Comparison of ENCODE assay signal across 1 cellular context in genomic region chr19:2511570-2511969, GRCh38.
TF ChIP-seq lines count a peak whose summit lies in the region.

No MANE protein-coding gene starts in this region.

TF ChIP-seq in HepG2, 621 proteins besides CTCF, POLR2A, EP300 and RAD21 (continued from another document and continues in another):
- TF ChIP-seq ZNF503 (CRISPR knock-in tag; IDR thresholded peaks at IDR 0.05): no peak
- TF ChIP-seq ARHGAP35 (CRISPR knock-in tag; IDR thresholded peaks at IDR 0.05; ENCODE audit: borderline replicate concordance): no peak
- TF ChIP-seq MLXIP (CRISPR knock-in tag; IDR thresholded peaks at IDR 0.05; ENCODE audit: borderline replicate concordance): no peak
- TF ChIP-seq SP140L (CRISPR knock-in tag; IDR thresholded peaks at IDR 0.05; ENCODE audit: borderline replicate concordance): no peak
- TF ChIP-seq YEATS2 (CRISPR knock-in tag; IDR thresholded peaks at IDR 0.05; ENCODE audit: borderline replicate concordance): no peak
- TF ChIP-seq ZNF780A (CRISPR knock-in tag; IDR thresholded peaks at IDR 0.05): no peak
- 0 out of 2 replicates have a peak, but pooled peaks have one; percentile 16 for TF ChIP-seq FOXO1 (CRISPR knock-in tag; IDR thresholded peaks at IDR 0.05)
- peak; percentile 36 for TF ChIP-seq HNRNPLL (IDR thresholded peaks at IDR 0.05; ENCODE audit: low read depth, low read length, poor library complexity, severe bottlenecking)
- TF ChIP-seq ZNF460 (CRISPR knock-in tag; IDR thresholded peaks at IDR 0.05; ENCODE audit: borderline replicate concordance): no peak
- TF ChIP-seq ZEB1 (IDR thresholded peaks at IDR 0.05; ENCODE audit: insufficient replicate concordance, low read depth): no peak
- TF ChIP-seq ZNF784 (CRISPR knock-in tag; IDR thresholded peaks at IDR 0.05; ENCODE audit: borderline replicate concordance): no peak
- TF ChIP-seq, protein P1, sequence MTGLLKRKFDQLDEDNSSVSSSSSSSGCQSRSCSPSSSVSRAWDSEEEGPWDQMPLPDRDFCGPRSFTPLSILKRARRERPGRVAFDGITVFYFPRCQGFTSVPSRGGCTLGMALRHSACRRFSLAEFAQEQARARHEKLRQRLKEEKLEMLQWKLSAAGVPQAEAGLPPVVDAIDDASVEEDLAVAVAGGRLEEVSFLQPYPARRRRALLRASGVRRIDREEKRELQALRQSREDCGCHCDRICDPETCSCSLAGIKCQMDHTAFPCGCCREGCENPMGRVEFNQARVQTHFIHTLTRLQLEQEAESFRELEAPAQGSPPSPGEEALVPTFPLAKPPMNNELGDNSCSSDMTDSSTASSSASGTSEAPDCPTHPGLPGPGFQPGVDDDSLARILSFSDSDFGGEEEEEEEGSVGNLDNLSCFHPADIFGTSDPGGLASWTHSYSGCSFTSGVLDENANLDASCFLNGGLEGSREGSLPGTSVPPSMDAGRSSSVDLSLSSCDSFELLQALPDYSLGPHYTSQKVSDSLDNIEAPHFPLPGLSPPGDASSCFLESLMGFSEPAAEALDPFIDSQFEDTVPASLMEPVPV (CRISPR knock-in tag; IDR thresholded peaks at IDR 0.05): no peak
- no peak for TF ChIP-seq ASH2L (IDR thresholded peaks at IDR 0.05; ENCODE audit: insufficient read length, low read depth, low read length)
- TF ChIP-seq ZNF280B (CRISPR knock-in tag; IDR thresholded peaks at IDR 0.05; ENCODE audit: borderline replicate concordance): no peak
- no peak for TF ChIP-seq ATM (IDR thresholded peaks at IDR 0.05; ENCODE audit: borderline replicate concordance)
- TF ChIP-seq ZIK1 (CRISPR knock-in tag; IDR thresholded peaks at IDR 0.05; ENCODE audit: borderline replicate concordance, low read depth): no peak
- no peak for TF ChIP-seq PRPF4 (IDR thresholded peaks at IDR 0.05; ENCODE audit: low read depth, low read length, poor library complexity, severe bottlenecking)
- no peak for TF ChIP-seq RBAK (CRISPR knock-in tag; IDR thresholded peaks at IDR 0.05)
- TF ChIP-seq, protein P2, sequence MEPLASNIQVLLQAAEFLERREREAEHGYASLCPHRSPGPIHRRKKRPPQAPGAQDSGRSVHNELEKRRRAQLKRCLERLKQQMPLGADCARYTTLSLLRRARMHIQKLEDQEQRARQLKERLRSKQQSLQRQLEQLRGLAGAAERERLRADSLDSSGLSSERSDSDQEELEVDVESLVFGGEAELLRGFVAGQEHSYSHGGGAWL (CRISPR knock-in tag; IDR thresholded peaks at IDR 0.05): 0 out of 2 replicates have a peak, but pooled peaks have one; percentile 35
- TF ChIP-seq EEA1 (CRISPR knock-in tag; IDR thresholded peaks at IDR 0.05; ENCODE audit: borderline replicate concordance): no peak
- TF ChIP-seq ZNF788 (CRISPR knock-in tag; IDR thresholded peaks at IDR 0.05; ENCODE audit: borderline replicate concordance): peak; percentile 40; the same call in 1 of the 2 replicates
- 0 out of 2 replicates have a peak, but pooled peaks have one; percentile 26 for TF ChIP-seq NR2C2 (CRISPR knock-in tag; IDR thresholded peaks at IDR 0.05; ENCODE audit: borderline replicate concordance)
- TF ChIP-seq TP53 (CRISPR knock-in tag; conservative IDR thresholded peaks at IDR 0.05): no peak
- TF ChIP-seq, protein P3, sequence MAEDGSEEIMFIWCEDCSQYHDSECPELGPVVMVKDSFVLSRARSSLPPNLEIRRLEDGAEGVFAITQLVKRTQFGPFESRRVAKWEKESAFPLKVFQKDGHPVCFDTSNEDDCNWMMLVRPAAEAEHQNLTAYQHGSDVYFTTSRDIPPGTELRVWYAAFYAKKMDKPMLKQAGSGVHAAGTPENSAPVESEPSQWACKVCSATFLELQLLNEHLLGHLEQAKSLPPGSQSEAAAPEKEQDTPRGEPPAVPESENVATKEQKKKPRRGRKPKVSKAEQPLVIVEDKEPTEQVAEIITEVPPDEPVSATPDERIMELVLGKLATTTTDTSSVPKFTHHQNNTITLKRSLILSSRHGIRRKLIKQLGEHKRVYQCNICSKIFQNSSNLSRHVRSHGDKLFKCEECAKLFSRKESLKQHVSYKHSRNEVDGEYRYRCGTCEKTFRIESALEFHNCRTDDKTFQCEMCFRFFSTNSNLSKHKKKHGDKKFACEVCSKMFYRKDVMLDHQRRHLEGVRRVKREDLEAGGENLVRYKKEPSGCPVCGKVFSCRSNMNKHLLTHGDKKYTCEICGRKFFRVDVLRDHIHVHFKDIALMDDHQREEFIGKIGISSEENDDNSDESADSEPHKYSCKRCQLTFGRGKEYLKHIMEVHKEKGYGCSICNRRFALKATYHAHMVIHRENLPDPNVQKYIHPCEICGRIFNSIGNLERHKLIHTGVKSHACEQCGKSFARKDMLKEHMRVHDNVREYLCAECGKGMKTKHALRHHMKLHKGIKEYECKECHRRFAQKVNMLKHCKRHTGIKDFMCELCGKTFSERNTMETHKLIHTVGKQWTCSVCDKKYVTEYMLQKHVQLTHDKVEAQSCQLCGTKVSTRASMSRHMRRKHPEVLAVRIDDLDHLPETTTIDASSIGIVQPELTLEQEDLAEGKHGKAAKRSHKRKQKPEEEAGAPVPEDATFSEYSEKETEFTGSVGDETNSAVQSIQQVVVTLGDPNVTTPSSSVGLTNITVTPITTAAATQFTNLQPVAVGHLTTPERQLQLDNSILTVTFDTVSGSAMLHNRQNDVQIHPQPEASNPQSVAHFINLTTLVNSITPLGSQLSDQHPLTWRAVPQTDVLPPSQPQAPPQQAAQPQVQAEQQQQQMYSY (CRISPR knock-in tag; IDR thresholded peaks at IDR 0.05): no peak
- TF ChIP-seq WIZ (CRISPR knock-in tag; IDR thresholded peaks at IDR 0.05): no peak
- TF ChIP-seq ZMYM3 (CRISPR knock-in tag; IDR thresholded peaks at IDR 0.05): no peak
- TF ChIP-seq, protein P4, sequence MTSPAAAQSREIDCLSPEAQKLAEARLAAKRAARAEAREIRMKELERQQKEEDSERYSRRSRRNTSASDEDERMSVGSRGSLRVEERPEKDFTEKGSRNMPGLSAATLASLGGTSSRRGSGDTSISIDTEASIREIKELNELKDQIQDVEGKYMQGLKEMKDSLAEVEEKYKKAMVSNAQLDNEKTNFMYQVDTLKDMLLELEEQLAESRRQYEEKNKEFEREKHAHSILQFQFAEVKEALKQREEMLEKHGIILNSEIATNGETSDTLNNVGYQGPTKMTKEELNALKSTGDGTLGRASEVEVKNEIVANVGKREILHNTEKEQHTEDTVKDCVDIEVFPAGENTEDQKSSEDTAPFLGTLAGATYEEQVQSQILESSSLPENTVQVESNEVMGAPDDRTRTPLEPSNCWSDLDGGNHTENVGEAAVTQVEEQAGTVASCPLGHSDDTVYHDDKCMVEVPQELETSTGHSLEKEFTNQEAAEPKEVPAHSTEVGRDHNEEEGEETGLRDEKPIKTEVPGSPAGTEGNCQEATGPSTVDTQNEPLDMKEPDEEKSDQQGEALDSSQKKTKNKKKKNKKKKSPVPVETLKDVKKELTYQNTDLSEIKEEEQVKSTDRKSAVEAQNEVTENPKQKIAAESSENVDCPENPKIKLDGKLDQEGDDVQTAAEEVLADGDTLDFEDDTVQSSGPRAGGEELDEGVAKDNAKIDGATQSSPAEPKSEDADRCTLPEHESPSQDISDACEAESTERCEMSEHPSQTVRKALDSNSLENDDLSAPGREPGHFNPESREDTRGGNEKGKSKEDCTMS (CRISPR knock-in tag; conservative IDR thresholded peaks at IDR 0.05): no peak
- no peak for TF ChIP-seq SAP130 (CRISPR knock-in tag; IDR thresholded peaks at IDR 0.05; ENCODE audit: low read depth)
- TF ChIP-seq ATRX (CRISPR knock-in tag; IDR thresholded peaks at IDR 0.05; ENCODE audit: borderline replicate concordance): no peak
- TF ChIP-seq HDAC6 (IDR thresholded peaks at IDR 0.05; ENCODE audit: low read depth, low read length): no peak
- no peak for TF ChIP-seq SYNCRIP (IDR thresholded peaks at IDR 0.05; ENCODE audit: insufficient read depth, low read depth, low read length)
- no peak for TF ChIP-seq ERF (CRISPR knock-in tag; IDR thresholded peaks at IDR 0.05)
- TF ChIP-seq CEBPB (IDR thresholded peaks at IDR 0.05; ENCODE audit: borderline replicate concordance, low read depth, low read length): no peak
- TF ChIP-seq ZNF510 (CRISPR knock-in tag; IDR thresholded peaks at IDR 0.05; ENCODE audit: low read depth): no peak
- TF ChIP-seq PRDM10 (CRISPR knock-in tag; IDR thresholded peaks at IDR 0.05; ENCODE audit: low read depth): no peak
- TF ChIP-seq ZNF737 (CRISPR knock-in tag; IDR thresholded peaks at IDR 0.05; ENCODE audit: borderline replicate concordance): no peak
- TF ChIP-seq ZSCAN21 (CRISPR knock-in tag; IDR thresholded peaks at IDR 0.05; ENCODE audit: borderline replicate concordance): no peak
- TF ChIP-seq ETV5 (CRISPR knock-in tag; IDR thresholded peaks at IDR 0.05; ENCODE audit: borderline replicate concordance): no peak
- no peak for TF ChIP-seq ZNF652 (CRISPR knock-in tag; IDR thresholded peaks at IDR 0.05; ENCODE audit: borderline replicate concordance, low read depth)
